8 cellular contexts compared by ENCODE assay signal in the genomic region with DNA sequence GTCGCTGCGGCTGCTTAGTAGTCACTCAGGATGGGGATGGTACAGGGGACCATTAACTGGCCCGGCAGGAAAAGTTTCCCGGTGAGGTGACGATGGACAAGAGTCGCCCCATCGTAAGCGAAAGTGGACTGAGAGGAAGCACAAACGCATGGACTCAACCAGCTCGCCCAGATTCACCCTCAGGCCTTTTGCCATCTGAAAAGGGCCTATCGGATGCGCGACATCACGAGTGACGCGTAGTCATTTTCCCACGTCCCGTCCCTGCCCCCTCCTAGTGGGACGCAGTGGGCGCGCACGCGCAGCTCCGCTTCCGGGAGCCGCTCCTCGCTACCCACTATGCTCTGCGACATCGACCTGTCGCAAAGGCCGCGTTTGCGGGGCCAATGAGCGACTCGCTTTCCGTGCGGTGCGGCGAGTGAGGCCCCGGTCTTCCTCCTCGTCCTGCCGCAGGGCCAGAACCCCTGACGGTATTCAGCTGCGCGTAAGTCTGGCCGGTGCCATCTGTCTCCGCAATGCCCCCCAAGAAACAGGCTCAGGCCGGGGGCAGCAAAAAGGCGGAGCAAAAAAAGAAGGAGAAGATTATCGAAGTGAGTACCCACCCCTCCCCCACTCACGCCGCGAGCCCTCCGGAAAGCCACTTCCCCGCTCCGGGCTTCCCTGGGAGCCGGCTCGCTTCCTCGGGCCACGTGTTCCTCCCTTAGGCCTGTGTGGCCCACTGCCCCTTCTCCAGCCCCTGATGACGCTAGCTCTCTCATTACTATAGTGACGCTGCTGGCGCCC. TPM values are rescaled to one million over a fixed set of nuclear protein-coding genes. Genes with fewer than 3 reads are reported as not detected.
A peak's percentile ranks its signal among the peaks of the same experiment; 100 is the strongest.
DNase-seq lines count a peak whose midpoint lies in the region; ATAC-seq, FAIRE-seq and TF ChIP-seq lines count a peak whose summit lies in the region.

A gene (plus strand): TSS at position 390 of the 780 bp plus-strand sequence. CDS start 123 bp downstream, at position 513.

- ATAC-seq in HG02798 (IDR thresholded peaks at IDR 0.05; ENCODE audit: poor library complexity, unreplicated experiment): peak; percentile 89

- peak; percentile 59 for DNase-seq in GM12891 (ENCODE audit: insufficient read length, low spot score)
- DNase-seq in NCI-H1436 (lab: John Stamatoyannopoulos, UW): peak; percentile 94
- peak; percentile 94 to 98 (median 95) for DNase-seq in T-helper 1 cell
- peak; percentile 97 to 99 (median 98) for DNase-seq in adrenal gland
- peak; percentile 98 for DNase-seq in cardiac septum (ENCODE audit: low spot score)
- peak; percentile 97 for DNase-seq in pons (ENCODE audit: low spot score)
- peak; percentile 95 for DNase-seq in type B pancreatic cell (ENCODE audit: extremely low spot score, unreplicated experiment)

- H3K4me1 Mint-ChIP-seq in type B pancreatic cell (ENCODE audit: unreplicated experiment): peaks cover 47% of the 10 kb centered on the region

- H3K27me3 Mint-ChIP-seq in type B pancreatic cell: no peaks in the 10 kb centered on the region

- peaks cover 3 to 53% of the 10 kb centered on the region in 2 donors for H3K4me1 ChIP-seq in adrenal gland (replicated peaks in 1 of 2)

- H3K9me3 Mint-ChIP-seq in type B pancreatic cell: no peaks in the 10 kb centered on the region

- intact Hi-C loops in adrenal gland (cut with DNase I): no loop called here
- intact Hi-C loops in cardiac septum (cut with DNase I): loop anchor here (5.0 kb wide), 1 partner anchor 101 kb away; no protein-coding TSS in a partner anchor

- H3K4me3 ChIP-seq in adrenal gland: peak within 1 kb of the TSS; percentile 73 to 94 (median 89)

- WGBS in adrenal gland, 4 donors: 0 to 1% (median 0%) methylated on average over 31 to 63 of the region's 63 CpGs

- peak within 1 kb of the TSS; percentile 99 for H3K27ac Mint-ChIP-seq in type B pancreatic cell

- TF ChIP-seq CTCF in adrenal gland (IDR thresholded peaks at IDR 0.05) (peak in 2 of 6 experiments; percentile 8 to 15), type B pancreatic cell (conservative IDR thresholded peaks at IDR 0.05) (no peak)

- TF ChIP-seq POLR2A in GM12891 (IDR thresholded peaks at IDR 0.05; ENCODE audit: low read depth, low read length) (peak; percentile 96), adrenal gland (IDR thresholded peaks at IDR 0.05) (peak; percentile 80 to 94)

- H3K27me3 ChIP-seq in adrenal gland: no peaks in the 10 kb centered on the region

- peak within 1 kb of the TSS; percentile 99 for H3K4me3 Mint-ChIP-seq in type B pancreatic cell

- no peaks in the 10 kb centered on the region for H3K36me3 ChIP-seq in adrenal gland (replicated peaks in 1 of 2)

- peaks cover 10% of the 10 kb centered on the region for H3K36me3 Mint-ChIP-seq in type B pancreatic cell

- H3K27ac ChIP-seq in adrenal gland: peak within 1 kb of the TSS; percentile 89 to 96 (median 94)

- peak; percentile 100 for FAIRE-seq in GM12891 (lab: Jason Lieb, UNC)

- no peaks in the 10 kb centered on the region for H3K9me3 ChIP-seq in adrenal gland (replicated peaks in 1 of 3)

TF ChIP-seq in GM12891, 5 proteins besides CTCF, POLR2A, EP300 and RAD21:
- TF ChIP-seq POLR2AphosphoS5 (IDR thresholded peaks at IDR 0.05; ENCODE audit: low read depth, low read length) (peak; percentile 95), TAF1 (IDR thresholded peaks at IDR 0.05; ENCODE audit: low read depth, low read length) (no peak; the same call in none of the 2 replicates), SPI1 (IDR thresholded peaks at IDR 0.05; ENCODE audit: low read depth, low read length) (peak; percentile 31; the same call in 1 of the 2 replicates), POU2F2 (IDR thresholded peaks at IDR 0.05; ENCODE audit: low read depth, low read length) (peak; percentile 11; the same call in 1 of the 2 replicates), PAX5 (IDR thresholded peaks at IDR 0.05; ENCODE audit: insufficient read depth, low read length, severe bottlenecking) (no peak)
TF ChIP-seq in GM12891: peak in this region for 3.

RNA-seq across cellular contexts. Expression of the gene that starts here (rescaled TPM):
- polyA plus RNA-seq in GM12891 (2012; ENCODE audit: low read depth, missing spikeins): 73.7 TPM
- 10 to 100 TPM; 40.0 to 84.2 (median 54.5) TPM for total RNA-seq in adrenal gland
- 100 to 1,000 TPM in 1 of 3 donors, 10 to 100 TPM in 2; 48.3 to 191 (median 51.4) TPM for polyA plus RNA-seq in adrenal gland
- 36.8 TPM for total RNA-seq in cardiac septum
- 56.5 and 67.2 TPM in 2 replicates for total RNA-seq in type B pancreatic cell (ENCODE audit: low replicate concordance)

Comparison
In these comparisons a context has a peak if more than half of its experiments do, and no peak if none do; other contexts are left out.
1. Peak in every context shown above with its lines: DNase-seq, ATAC-seq, H3K4me3 ChIP-seq and H3K27ac ChIP-seq.